In genomic region chr22:35914357-35914664, GRCh38 we compare ENCODE assay signal across 8 cellular contexts.
A peak's percentile ranks its signal among the peaks of the same experiment; 100 is the strongest.
DNase-seq lines count a peak whose midpoint lies in the region; FAIRE-seq and TF ChIP-seq lines count a peak whose summit lies in the region.

No MANE protein-coding gene starts in this region.

- H3K27me3 ChIP-seq in HUES64 (ENCODE audit: insufficient read depth, low read length) = no peaks in the 10 kb centered on the region; the same call in 1 of the 2 replicates
- H3K27me3 ChIP-seq in stomach = no peaks in the 10 kb centered on the region

- intact Hi-C loops in kidney (cut with DNase I) (no loop called here), stomach (cut with DNase I; ENCODE audit: low total_unique reads) (no loop called here), head of caudate nucleus (cut with DNase I) (no loop called here)

- H3K36me3 ChIP-seq in HUES64 (ENCODE audit: insufficient read depth, low read length) = no peaks in the 10 kb centered on the region
- no peaks in the 10 kb centered on the region for H3K36me3 ChIP-seq in kidney (ENCODE audit: control insufficient read depth in 1 of 2, insufficient read depth in 2 of 2, low read length in 2 of 2)
- H3K36me3 ChIP-seq in stomach = no peaks in the 10 kb centered on the region

- peaks cover 48% of the 10 kb centered on the region for H3K4me1 ChIP-seq in HUES64 (ENCODE audit: insufficient read depth, low read length)
- H3K4me1 ChIP-seq in kidney (ENCODE audit: control insufficient read depth in 1 of 2, insufficient read depth in 1 of 2, low read depth in 1 of 2, low read length in 2 of 2) = peaks cover 8 to 17% of the 10 kb centered on the region in 2 donors
- H3K4me1 ChIP-seq in stomach = peaks cover 18 to 92% (median 57%) of the 10 kb centered on the region in 4 donors

- H3K27ac ChIP-seq in HUES64 (ENCODE audit: low read depth, low read length) = peak overlapping the region; percentile 38; the same call in 1 of the 2 replicates
- H3K27ac ChIP-seq in angular gyrus (ENCODE audit: low read depth, low read length) = peak overlapping the region; percentile 95
- H3K27ac ChIP-seq in kidney (ENCODE audit: low read depth in 2 of 2, low read length in 2 of 2) = peak overlapping the region; percentile 37 to 87
- peak overlapping the region in 4 of 5 donors; percentile 77 to 82 (median 80) for H3K27ac ChIP-seq in stomach

- H3K9me3 ChIP-seq in HUES64 (ENCODE audit: insufficient read depth, low read depth, low read length) (no peaks in the 10 kb centered on the region), kidney (ENCODE audit: control insufficient read depth in 1 of 2, low read length in 2 of 2) (no peaks in the 10 kb centered on the region), stomach (no peaks in the 10 kb centered on the region)

- DNase-seq in kidney (no peak), stomach (no peak), occipital lobe (lab: John Stamatoyannopoulos, UW) (no peak), NOMO-1 (lab: John Stamatoyannopoulos, UW; ENCODE audit: unreplicated experiment in 2 of 2) (no peak), head of caudate nucleus (no peak), H54 (ENCODE audit: insufficient read length, low spot score) (no peak)

- H3K9ac ChIP-seq in HUES64 (ENCODE audit: low read depth, low read length) (no peak overlapping the region), kidney (ENCODE audit: low read length in 2 of 2) (peak overlapping the region in 1 of 2 donors; percentile 56)

- TF ChIP-seq CTCF in kidney (IDR thresholded peaks at IDR 0.05; ENCODE audit: borderline replicate concordance, extremely low read depth, insufficient read depth) = no peak
- no peak for TF ChIP-seq CTCF in stomach (IDR thresholded peaks at IDR 0.05)

- peak overlapping the region; percentile 58 for H3K4me3 ChIP-seq in HUES64 (ENCODE audit: low read length)
- peak overlapping the region; percentile 68 to 90 for H3K4me3 ChIP-seq in kidney (ENCODE audit: low read length in 2 of 2)
- peak overlapping the region; percentile 39 to 51 (median 44) for H3K4me3 ChIP-seq in stomach

- 41% methylated on average over 2 of the region's 2 CpGs for WGBS in HUES64
- WGBS in stomach, 5 donors = 28 to 47% (median 35%) methylated on average over 2 of the region's 2 CpGs

- TF ChIP-seq POLR2A in stomach (IDR thresholded peaks at IDR 0.05) (no peak), H54 (IDR thresholded peaks at IDR 0.05; ENCODE audit: low read depth, low read length) (no peak)

- TF ChIP-seq EP300 in stomach (IDR thresholded peaks at IDR 0.05) = no peak

- FAIRE-seq in kidney (lab: Jason Lieb, UNC) (no peak), H54 (lab: Jason Lieb, UNC) (no peak)

Comparison
In these comparisons a context has a peak if more than half of its experiments do, and no peak if none do; other contexts are left out.
1. H3K27ac ChIP-seq: peak in every context shown above with its lines; median percentile 95 in angular gyrus; 80 in stomach; 62 in kidney; 38 in HUES64.